8 cellular contexts compared by ENCODE assay signal in genomic region chrX:19682712-19683331, GRCh38.
DNase-seq lines count a peak whose midpoint lies in the region; ATAC-seq and TF ChIP-seq lines count a peak whose summit lies in the region.

No MANE protein-coding gene starts in this region.

- H3K9me3 ChIP-seq in tibial artery: no peaks in the 10 kb centered on the region
- H3K9me3 ChIP-seq in MM.1S (replicated peaks; ENCODE audit: insufficient read depth, low read length): no peaks in the 10 kb centered on the region

- H3K9ac ChIP-seq in MM.1S (ENCODE audit: low read length): no peak overlapping the region

- peaks cover 77% of the 10 kb centered on the region for H3K4me1 Mint-ChIP-seq in activated T-cell treated with anti-CD3 and anti-CD28 coated beads, Interleukin-2, amount 50 U/mL, for 72 hours (ENCODE audit: low read depth)
- H3K4me1 Mint-ChIP-seq in osteocyte (ENCODE audit: unreplicated experiment): peaks cover 34% of the 10 kb centered on the region

- peaks cover 16 to 21% of the 10 kb centered on the region in 2 donors for H3K36me3 Mint-ChIP-seq in activated T-cell treated with anti-CD3 and anti-CD28 coated beads, Interleukin-2, amount 50 U/mL, for 72 hours (ENCODE audit: insufficient read depth in 2 of 2)
- peaks cover 5% of the 10 kb centered on the region for H3K36me3 Mint-ChIP-seq in osteocyte (ENCODE audit: unreplicated experiment)

- no peaks in the 10 kb centered on the region for H4K20me1 ChIP-seq in MM.1S (ENCODE audit: insufficient read depth, low read length)

- H3K4me1 ChIP-seq in tibial artery: peaks cover 0 to 6% (median 1%) of the 10 kb centered on the region in 4 donors
- H3K4me1 ChIP-seq in MM.1S (ENCODE audit: low read length): no peaks in the 10 kb centered on the region

- peak; percentile 81 for ATAC-seq in HG02610 (IDR thresholded peaks at IDR 0.05; ENCODE audit: unreplicated experiment)
- peak; percentile 91 to 92 for ATAC-seq in activated T-cell treated with anti-CD3 and anti-CD28 coated beads, Interleukin-2, amount 50 U/mL, for 72 hours (replicated peaks in 1 of 2)

- TF ChIP-seq CTCF in GM10266 (IDR thresholded peaks at IDR 0.05; ENCODE audit: control insufficient read depth, insufficient read depth, low read depth, missing control alignments): no peak
- no peak for TF ChIP-seq CTCF in fibroblast of pulmonary artery (IDR thresholded peaks at IDR 0.05; ENCODE audit: low read length, missing control alignments)
- no peak for TF ChIP-seq CTCF in osteocyte (IDR thresholded peaks at IDR 0.05)
- no peak for TF ChIP-seq CTCF in tibial artery (IDR thresholded peaks at IDR 0.05)
- TF ChIP-seq CTCF in MM.1S (IDR thresholded peaks at IDR 0.05; ENCODE audit: low read length): no peak

- intact Hi-C loops in tibial artery (cut with DNase I; ENCODE audit: low total_unique reads): no loop called here

- no peaks in the 10 kb centered on the region for H3F3A ChIP-seq in MM.1S (ENCODE audit: insufficient read depth, low read length)

- no peak overlapping the region for H3K27ac ChIP-seq in tibial artery
- H3K27ac ChIP-seq in MM.1S (ENCODE audit: low read length): no peak overlapping the region

- H3K4me3 Mint-ChIP-seq in activated T-cell treated with anti-CD3 and anti-CD28 coated beads, Interleukin-2, amount 50 U/mL, for 72 hours: peak overlapping the region; percentile 73 to 76
- H3K4me3 Mint-ChIP-seq in osteocyte (ENCODE audit: unreplicated experiment): peak overlapping the region; percentile 34

- H3K79me2 ChIP-seq in MM.1S (ENCODE audit: low read length): no peaks in the 10 kb centered on the region

- H3K27me3 ChIP-seq in tibial artery (no peaks in the 10 kb centered on the region), MM.1S (replicated peaks; ENCODE audit: insufficient read depth, low read length) (no peaks in the 10 kb centered on the region)

- no peak overlapping the region for H3K4me2 ChIP-seq in MM.1S (ENCODE audit: low read depth, low read length)

- H3K36me3 ChIP-seq in tibial artery (no peaks in the 10 kb centered on the region), MM.1S (replicated peaks; ENCODE audit: insufficient read depth, low read length) (no peaks in the 10 kb centered on the region)

- DNase-seq in GM10266 (ENCODE audit: extremely low spot score): peak; percentile 33
- DNase-seq in NCI-H510A (lab: John Stamatoyannopoulos, UW): peak; percentile 35
- peak; percentile 73 to 83 for DNase-seq in activated T-cell treated with anti-CD3 and anti-CD28 coated beads, Interleukin-2, amount 50 U/mL, for 72 hours
- DNase-seq in fibroblast of pulmonary artery (ENCODE audit: low read depth): peak; percentile 92
- no peak for DNase-seq in osteocyte (ENCODE audit: extremely low spot score, unreplicated experiment)
- DNase-seq in tibial artery: peak; percentile 51 to 70
- DNase-seq in MM.1S: no peak

- H3K27ac Mint-ChIP-seq in activated T-cell treated with anti-CD3 and anti-CD28 coated beads, Interleukin-2, amount 50 U/mL, for 72 hours: peak overlapping the region; percentile 99
- peak overlapping the region; percentile 96 for H3K27ac Mint-ChIP-seq in osteocyte (ENCODE audit: unreplicated experiment)

- peaks cover 12% of the 10 kb centered on the region for H3K27me3 Mint-ChIP-seq in activated T-cell treated with anti-CD3 and anti-CD28 coated beads, Interleukin-2, amount 50 U/mL, for 72 hours (ENCODE audit: low read depth)
- no peaks in the 10 kb centered on the region for H3K27me3 Mint-ChIP-seq in osteocyte (ENCODE audit: unreplicated experiment)

- H3K4me3 ChIP-seq in fibroblast of pulmonary artery (replicated peaks; ENCODE audit: low read depth, low read length) (no peak overlapping the region), tibial artery (no peak overlapping the region), MM.1S (ENCODE audit: low read length) (no peak overlapping the region)

- no peaks in the 10 kb centered on the region for H3K9me2 ChIP-seq in MM.1S (replicated peaks; ENCODE audit: insufficient read depth, low read length)

- peaks cover 1 to 2% of the 10 kb centered on the region in 2 donors for H3K9me3 Mint-ChIP-seq in activated T-cell treated with anti-CD3 and anti-CD28 coated beads, Interleukin-2, amount 50 U/mL, for 72 hours
- peaks cover 21% of the 10 kb centered on the region for H3K9me3 Mint-ChIP-seq in osteocyte (ENCODE audit: unreplicated experiment)

- H2AFZ ChIP-seq in MM.1S (ENCODE audit: low read length): no peak overlapping the region

Comparison
In these comparisons a context has a peak if more than half of its experiments do, and no peak if none do; other contexts are left out.
1. DNase-seq: peak in GM10266 (single experiment), NCI-H510A (single experiment), activated T-cell treated with anti-CD3 and anti-CD28 coated beads, Interleukin-2, amount 50 U/mL, for 72 hours (2 of 2), fibroblast of pulmonary artery (single experiment) and tibial artery (2 of 2); none in osteocyte (single experiment) and MM.1S (single experiment).